Comparison of ENCODE assay signal across 23 cellular contexts in the genomic region with DNA sequence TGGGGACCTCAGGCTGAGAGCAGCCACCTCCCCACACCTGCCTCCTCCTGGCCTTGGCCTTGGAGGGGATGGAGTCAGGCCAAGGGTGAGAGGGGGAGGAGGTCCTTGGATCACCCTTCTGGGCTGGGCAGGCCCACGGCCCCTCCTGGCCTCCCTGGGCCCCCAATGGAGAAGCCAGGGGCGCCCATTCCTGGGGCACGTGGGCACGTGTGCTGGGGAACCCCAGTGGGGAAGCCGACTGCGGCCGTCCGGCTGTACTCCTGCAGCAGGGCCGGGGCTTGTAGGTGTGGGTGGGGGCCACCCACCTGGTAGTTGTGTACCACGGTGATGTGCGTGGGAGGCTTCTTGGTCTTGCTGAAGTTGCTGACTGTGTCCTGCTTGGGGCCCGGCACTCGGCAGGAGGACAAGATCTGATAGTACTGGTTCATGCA.
"Had no signal": no experiment of that assay in that cellular context is flagged by ENCODE, and none has a peak within 500 bp of the region (broad histone marks: within the 10 kb centered on the region; RNA-seq: fewer than 3 reads in every experiment).

No MANE protein-coding gene starts in this region.

- H3K27me3 ChIP-seq: SJSA1 had no signal

- H3K4me1 ChIP-seq: SJSA1 had no signal

- DNase-seq: activated CD4-positive, alpha-beta T cell treated with anti-CD3 and anti-CD28 coated beads for 48 hours; activated CD4-positive, alpha-beta T cell treated with anti-CD3 and anti-CD28 coated beads, Interleukin-2, amount 50 U/mL, for 4 hours; activated CD4-positive, CD25-positive, alpha-beta regulatory T cell treated with anti-CD3 and anti-CD28 coated beads, Interleukin-2, amount 50 U/mL, for 72 hours; activated CD8-positive, alpha-beta memory T cell treated with anti-CD3 and anti-CD28 coated beads, Interleukin-2, amount 50 U/mL, for 48 hours; activated CD8-positive, alpha-beta T cell treated with anti-CD3 and anti-CD28 coated beads, Interleukin-2, amount 10 ng/mL, durations not matched to agents 7 days and 5 days; activated effector memory CD4-positive, alpha-beta T cell treated with Interleukin-2 at 50 U/mL for 16 hours; activated naive CD4-positive, alpha-beta T cell; activated T-cell treated with anti-CD3 and anti-CD28 coated beads, Interleukin-2, amount 50 U/mL, for 1 hour; aorta; Karpas-422; MM.1S; NCI-H1105; NCI-H1436; NCI-H1694 treated with DMSO at 0.1 percent for 48 hours; NCI-H2029 treated with DMSO at 0.1 percent for 48 hours; NCI-H510A treated with DMSO at 0.1 percent for 48 hours; NCI-H69; NK-92 treated with Interleukin-12 subunit alpha and Interleukin-12 subunit beta, amount 100 ng/mL, for 24 hours; OCI-M1; RPMI8226; SHP77 had no signal

- H3K27ac ChIP-seq: SJSA1 had no signal

- H3K9me3 ChIP-seq: SJSA1 had no signal

- H3K4me3 ChIP-seq: SJSA1 had no signal

- ATAC-seq: activated CD8-positive, alpha-beta T cell treated with anti-CD3 and anti-CD28 coated beads, Interleukin-2, amount 10 ng/mL, durations not matched to agents 7 days and 5 days had no signal

- FAIRE-seq: bronchial epithelial cell had no signal
